Comparison of ENCODE assay signal across 17 cellular contexts in the genomic region with DNA sequence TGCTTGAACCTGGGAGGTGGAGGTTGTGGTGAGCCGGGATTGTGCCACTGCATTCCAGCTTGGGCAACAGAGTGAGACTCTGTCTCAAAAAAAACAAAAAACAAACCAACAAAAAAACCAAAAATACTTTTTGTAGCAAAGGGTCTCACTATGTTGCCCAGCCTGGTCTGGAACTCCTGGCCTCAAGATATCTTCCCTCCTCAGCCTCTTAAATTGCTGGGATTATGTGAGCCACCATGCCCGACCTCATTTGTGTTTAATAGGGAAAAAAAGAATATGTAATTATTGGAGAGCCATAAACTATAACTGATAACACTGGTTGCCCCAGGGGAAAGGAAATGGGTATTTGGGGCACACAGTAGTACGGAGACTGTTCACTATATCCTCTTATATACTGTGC. TPM values are rescaled to one million over a fixed set of nuclear protein-coding genes. Genes with fewer than 3 reads are reported as not detected.
DNase-seq lines count a peak whose midpoint lies in the region; ATAC-seq, FAIRE-seq and TF ChIP-seq lines count a peak whose summit lies in the region.
"Had no signal": no experiment of that assay in that cellular context is flagged by ENCODE, and none has a peak within 500 bp of the region (broad histone marks: within the 10 kb centered on the region; RNA-seq: fewer than 3 reads in every experiment).

No MANE protein-coding gene starts in this region.

- no peak overlapping the region for H3K27ac ChIP-seq in HepG2 (ENCODE audit: extremely low read length, insufficient read depth, low read length)
- H3K27ac ChIP-seq in right lobe of liver, result no peak overlapping the region
- H3K27ac ChIP-seq in effector memory CD4-positive, alpha-beta T cell (ENCODE audit: insufficient read depth, low read length, poor library complexity, severe bottlenecking), result no peak overlapping the region
- H3K27ac ChIP-seq: 22Rv1; A549; BLaER1 treated with 17β-estradiol and CSF1 and Interleukin-3, amounts not matched to agents 10 nM and 100 nM had no signal

- H3K9ac ChIP-seq in HepG2 (ENCODE audit: insufficient read depth, low read depth, low read length), result no peak overlapping the region
- H3K9ac ChIP-seq: BLaER1 treated with 17β-estradiol and CSF1 and Interleukin-3, amounts not matched to agents 10 nM and 100 nM had no signal

- H3K4me3 ChIP-seq in HepG2 (replicated peaks in 1 of 3; ENCODE audit: insufficient read depth in 1 of 3, low read depth in 2 of 3, low read length in 3 of 3), result no peak overlapping the region
- H3K4me3 ChIP-seq in right lobe of liver, result no peak overlapping the region
- no peak overlapping the region for H3K4me3 ChIP-seq in effector memory CD4-positive, alpha-beta T cell (ENCODE audit: insufficient read depth, low read depth, low read length, poor library complexity, severe bottlenecking)
- H3K4me3 ChIP-seq: A549; BLaER1 treated with 17β-estradiol and CSF1 and Interleukin-3, amounts not matched to agents 10 nM and 100 nM; GM23338 had no signal

- DNase-seq in HepG2 (ENCODE audit: low spot score) (no peak), right lobe of liver (no peak), islet precursor cell (peak; percentile 3), NCI-H1092 treated with DMSO at 0.1 percent for 48 hours (lab: John Stamatoyannopoulos, UW) (no peak), AG08396 (ENCODE audit: low spot score) (no peak)
- DNase-seq in stimulated activated naive B cell treated with anti-CD40 and anti-IgM and Interleukin-4, amounts not matched to agents 10 μg/mL and 1 μg/mL and 100 μg/mL, for 72 hours, result no peak
- DNase-seq in effector memory CD4-positive, alpha-beta T cell, result no peak
- DNase-seq: Caco-2; CD4-positive, CD25-positive, alpha-beta regulatory T cell; GF-D8; HCEC 1CT had no signal

- H2AFZ ChIP-seq in HepG2 (ENCODE audit: low read length), result no peak overlapping the region
- H2AFZ ChIP-seq: GM23338 had no signal

- intact Hi-C loops in HepG2 (cut with micrococcal nuclease; ENCODE audit: unreplicated experiment) (no loop called here), right lobe of liver (cut with DNase I) (no loop called here)

- peaks cover 0 to 8% of the 10 kb centered on the region in 2 experiments; a peak in 2 of 5 replicates for H3K36me3 ChIP-seq in HepG2 (replicated peaks in 1 of 2; ENCODE audit: control insufficient read depth in 1 of 2, insufficient read depth in 2 of 2, low read length in 2 of 2)
- H3K36me3 ChIP-seq in right lobe of liver, result no peaks in the 10 kb centered on the region
- no peaks in the 10 kb centered on the region for H3K36me3 ChIP-seq in effector memory CD4-positive, alpha-beta T cell (ENCODE audit: control insufficient read depth, insufficient read depth, low read length)

- no peak overlapping the region for H3K4me3 Mint-ChIP-seq in stimulated activated naive B cell treated with anti-CD40 and anti-IgM and Interleukin-4, amounts not matched to agents 10 μg/mL and 1 μg/mL and 100 μg/mL, for 72 hours
- H3K4me3 Mint-ChIP-seq: CD4-positive, CD25-positive, alpha-beta regulatory T cell; GM23338 had no signal

- H3K79me2 ChIP-seq in HepG2 (ENCODE audit: insufficient read depth, low read length), result peaks cover 21% of the 10 kb centered on the region

- CTCF ChIA-PET in HepG2 (lab: Yijun Ruan, JAX; ENCODE audit: low intra/inter-chr PET ratio, low total read pairs), result no interaction called here

- POLR2A ChIA-PET in HepG2 (lab: Yijun Ruan, JAX), result no interaction called here

- no peaks in the 10 kb centered on the region for H3K4me1 ChIP-seq in HepG2 (ENCODE audit: insufficient read depth, low read length)
- peaks cover 0 to 12% (median 0%) of the 10 kb centered on the region in 4 donors for H3K4me1 ChIP-seq in right lobe of liver
- no peaks in the 10 kb centered on the region for H3K4me1 ChIP-seq in effector memory CD4-positive, alpha-beta T cell (ENCODE audit: control insufficient read depth, insufficient read depth, low read length, poor library complexity, severe bottlenecking)
- H3K4me1 ChIP-seq: A549 had no signal

- FAIRE-seq in HepG2 (lab: Jason Lieb, UNC), result no peak
- FAIRE-seq: A549, D721Med, H54 had no signal

- ATAC-seq in HepG2 (no peak), right lobe of liver (no peak)
- no peak for ATAC-seq in stimulated activated naive B cell treated with anti-CD40 and anti-IgM and Interleukin-4, amounts not matched to agents 10 μg/mL and 1 μg/mL and 100 μg/mL, for 72 hours (replicated peaks)
- ATAC-seq: A549, GM23338 had no signal

- in situ Hi-C loops in HepG2 (cut with HindIII; ENCODE audit: extremely low pct_ligation_motif_present, low pct_unique_long_range_greater_than_20kb), result no loop called here

- no peak for TF ChIP-seq CTCF in HepG2 (CRISPR knock-in tag; IDR thresholded peaks at IDR 0.05)
- no peak for TF ChIP-seq CTCF in right lobe of liver (IDR thresholded peaks at IDR 0.05)

- no peak overlapping the region for H3K4me2 ChIP-seq in HepG2 (ENCODE audit: low read depth, low read length)
- H3K4me2 ChIP-seq: A549; BLaER1 treated with 17β-estradiol and CSF1 and Interleukin-3, amounts not matched to agents 10 nM and 100 nM; GM23338 had no signal

- no peaks in the 10 kb centered on the region for H4K20me1 ChIP-seq in HepG2 (ENCODE audit: insufficient read depth, low read length)

- BruUV-seq in HepG2 (replicated peaks; lab: Mats Ljungman, UMichigan), result no TSS peak

- TF ChIP-seq POLR2A in HepG2 (IDR thresholded peaks at IDR 0.05; ENCODE audit: insufficient read depth in 1 of 2, low read depth in 2 of 2, low read length in 2 of 2), result no peak
- no peak for TF ChIP-seq POLR2A in right lobe of liver (IDR thresholded peaks at IDR 0.05)

- peaks cover 36 to 95% of the 10 kb centered on the region in 2 donors for H3K4me1 Mint-ChIP-seq in stimulated activated naive B cell treated with anti-CD40 and anti-IgM and Interleukin-4, amounts not matched to agents 10 μg/mL and 1 μg/mL and 100 μg/mL, for 72 hours

- TF ChIP-seq EP300 in HepG2 (IDR thresholded peaks at IDR 0.05; ENCODE audit: low read depth in 2 of 2, low read length in 2 of 2) (no peak), HepG2 (CRISPR knock-in tag; IDR thresholded peaks at IDR 0.05; ENCODE audit: borderline replicate concordance) (no peak)

- TF ChIP-seq RAD21 in HepG2 (CRISPR knock-in tag; IDR thresholded peaks at IDR 0.05), result no peak

- no peaks in the 10 kb centered on the region for H3K9me3 Mint-ChIP-seq in stimulated activated naive B cell treated with anti-CD40 and anti-IgM and Interleukin-4, amounts not matched to agents 10 μg/mL and 1 μg/mL and 100 μg/mL, for 72 hours
- H3K9me3 Mint-ChIP-seq: CD4-positive, CD25-positive, alpha-beta regulatory T cell had no signal

- H3K27me3 Mint-ChIP-seq in stimulated activated naive B cell treated with anti-CD40 and anti-IgM and Interleukin-4, amounts not matched to agents 10 μg/mL and 1 μg/mL and 100 μg/mL, for 72 hours, result no peaks in the 10 kb centered on the region
- H3K27me3 Mint-ChIP-seq: CD4-positive, CD25-positive, alpha-beta regulatory T cell had no signal

- H3K27me3 ChIP-seq in HepG2 (ENCODE audit: control insufficient read depth in 1 of 2, insufficient read depth in 2 of 2, low read length in 2 of 2) (no peaks in the 10 kb centered on the region), right lobe of liver (no peaks in the 10 kb centered on the region)
- H3K27me3 ChIP-seq in effector memory CD4-positive, alpha-beta T cell (replicated peaks; ENCODE audit: control insufficient read depth, insufficient read depth, low read length, poor library complexity, severe bottlenecking), result no peaks in the 10 kb centered on the region
- H3K27me3 ChIP-seq: BLaER1 treated with 17β-estradiol and CSF1 and Interleukin-3, amounts not matched to agents 10 nM and 100 nM had no signal

- no peaks in the 10 kb centered on the region for H3K9me3 ChIP-seq in HepG2 (ENCODE audit: low read length)
- no peaks in the 10 kb centered on the region for H3K9me3 ChIP-seq in right lobe of liver
- H3K9me3 ChIP-seq in effector memory CD4-positive, alpha-beta T cell (ENCODE audit: control insufficient read depth, low read length), result no peaks in the 10 kb centered on the region
- H3K9me3 ChIP-seq: A549, Caco-2 had no signal

- 97% methylated on average over 3 of the region's 3 CpGs for WGBS in HepG2 (ENCODE audit: low lambda C conversion rate)
- WGBS in right lobe of liver (ENCODE audit: insufficient coverage, low coverage, low lambda C conversion rate, missing lambda C conversion rate), result 90% methylated on average over 3 of the region's 3 CpGs

- H3K36me3 Mint-ChIP-seq in stimulated activated naive B cell treated with anti-CD40 and anti-IgM and Interleukin-4, amounts not matched to agents 10 μg/mL and 1 μg/mL and 100 μg/mL, for 72 hours, result peaks cover 31 to 55% of the 10 kb centered on the region in 2 donors

- peak overlapping the region; percentile 31 for H3K27ac Mint-ChIP-seq in stimulated activated naive B cell treated with anti-CD40 and anti-IgM and Interleukin-4, amounts not matched to agents 10 μg/mL and 1 μg/mL and 100 μg/mL, for 72 hours
- H3K27ac Mint-ChIP-seq: GM23338 had no signal

TF ChIP-seq in HepG2, 621 proteins besides CTCF, POLR2A, EP300 and RAD21 (continues in another document):
- TF ChIP-seq ZNF121 (CRISPR knock-in tag; IDR thresholded peaks at IDR 0.05), result peak; percentile 53

RNA-seq across cellular contexts. Expression of a gene that starts 19.7 kb away (rescaled TPM):
- total RNA-seq in HepG2 (2016; rRNA removed; fragmentation: Illumina TruSeq; extraction: Trizol), result 17.2 and 17.3 TPM in 2 replicates
- total RNA-seq in HepG2 (2016; cell fraction: cytosol; rRNA removed; fragmentation: Illumina TruSeq; extraction: Trizol; ENCODE audit: low read depth), result 6.1 and 9.8 TPM in 2 replicates
- total RNA-seq in HepG2 (2016; cell fraction: insoluble cytoplasmic fraction; rRNA removed; fragmentation: Illumina TruSeq; extraction: Trizol), result 15.0 and 18.0 TPM in 2 replicates
- 11.6 and 11.7 TPM in 2 replicates for total RNA-seq in HepG2 (2016; cell fraction: membrane; rRNA removed; fragmentation: Illumina TruSeq; extraction: Trizol)
- 43.2 and 46.0 TPM in 2 replicates for total RNA-seq in HepG2 (2016; cell fraction: nucleus; rRNA removed; fragmentation: Illumina TruSeq; extraction: Trizol)
- polyA plus RNA-seq in HepG2 (2011; rRNA removed), result 8.9 and 9.7 TPM in 2 replicates
- 5.6 and 7.4 TPM in 2 replicates for polyA plus RNA-seq in HepG2 (2011; cell fraction: cytosol; rRNA removed)
- polyA plus RNA-seq in HepG2 (2011; cell fraction: nucleus; rRNA removed), result 8.4 TPM in 2 replicates
- 8.4 and 11.9 TPM in 2 replicates for polyA plus RNA-seq in HepG2 (2012)
- polyA plus RNA-seq in HepG2 (2016; cell fraction: cytosol; fragmentation: Illumina TruSeq; extraction: Trizol; ENCODE audit: low read depth), result 1.5 and 1.6 TPM in 2 replicates
- 10.9 and 14.5 TPM in 2 replicates for polyA plus RNA-seq in HepG2 (2016; cell fraction: insoluble cytoplasmic fraction; fragmentation: Illumina TruSeq; extraction: Trizol; ENCODE audit: low read depth)
- 5.0 and 5.5 TPM in 2 replicates for polyA plus RNA-seq in HepG2 (2016; cell fraction: membrane; fragmentation: Illumina TruSeq; extraction: Trizol; ENCODE audit: low read depth)
- 20.6 and 22.8 TPM in 2 replicates for polyA plus RNA-seq in HepG2 (2016; cell fraction: nucleus; fragmentation: Illumina TruSeq; extraction: Trizol; ENCODE audit: insufficient read depth, low read depth)
- polyA minus RNA-seq in HepG2 (2011; rRNA and poly(A)+ RNA removed; ENCODE audit: low replicate concordance), result 10.9 and 19.7 TPM in 2 replicates
- polyA minus RNA-seq in HepG2 (2011; cell fraction: cytosol; rRNA and poly(A)+ RNA removed), result 5.9 and 6.2 TPM in 2 replicates
- 77.1 and 79.4 TPM in 2 replicates for polyA minus RNA-seq in HepG2 (2011; cell fraction: nucleus; rRNA and poly(A)+ RNA removed)
- total RNA-seq in right lobe of liver, result 10 to 100 TPM in 3 of 6 experiments, 1 to 10 TPM in 3; 8.8 to 12.6 (median 10.3) TPM
